ENCODE assay signal across 1 cellular context in genomic region chr10:26860542-26861325, GRCh38.
A peak's percentile ranks its signal among the peaks of the same experiment; 100 is the strongest.
TF ChIP-seq lines count a peak whose summit lies in the region.

ABI1 (minus strand) TSS chr10:26860958; CDS start chr10:26860863, 95 bp downstream.

TF ChIP-seq in HepG2, 621 proteins besides CTCF, POLR2A, EP300 and RAD21 (continued from another document and continues in another):
- TF ChIP-seq RERE (CRISPR knock-in tag; IDR thresholded peaks at IDR 0.05; ENCODE audit: low read depth) (no peak), PBX3 (CRISPR knock-in tag; IDR thresholded peaks at IDR 0.05; ENCODE audit: borderline replicate concordance) (no peak), GATA4 (IDR thresholded peaks at IDR 0.05; ENCODE audit: borderline replicate concordance, low read depth) (peak; percentile 70; the same call in 1 of the 2 replicates), MEIS2 (CRISPR knock-in tag; IDR thresholded peaks at IDR 0.05) (peak; percentile 17; the same call in 1 of the 2 replicates), ZNF780A (CRISPR knock-in tag; IDR thresholded peaks at IDR 0.05) (peak; percentile 36; the same call in 1 of the 2 replicates), ZNF331 (CRISPR knock-in tag; IDR thresholded peaks at IDR 0.05) (peak; percentile 94), ZNF768 (CRISPR knock-in tag; IDR thresholded peaks at IDR 0.05) (no peak), SUZ12 (IDR thresholded peaks at IDR 0.05; ENCODE audit: low read depth, low read length) (peak; percentile 48), ATF3 (CRISPR knock-in tag; IDR thresholded peaks at IDR 0.05) (0 out of 2 replicates have a peak, but pooled peaks have one; percentile 5), ZSCAN29 (CRISPR knock-in tag; conservative IDR thresholded peaks at IDR 0.05) (peak; percentile 78), KLF16 (CRISPR knock-in tag; IDR thresholded peaks at IDR 0.05) (peak in 1 of 2 experiments; percentile 45; a peak in 1 of 4 replicates), SNAPC5 (CRISPR knock-in tag; IDR thresholded peaks at IDR 0.05; ENCODE audit: borderline replicate concordance) (no peak), RBFOX2 (IDR thresholded peaks at IDR 0.05; ENCODE audit: low read depth, low read length) (peak; percentile 79), ZNF136 (CRISPR knock-in tag; IDR thresholded peaks at IDR 0.05; ENCODE audit: low read depth) (peak; percentile 61; the same call in 1 of the 2 replicates), PBX2 (CRISPR knock-in tag; IDR thresholded peaks at IDR 0.05) (no peak), CENPX (CRISPR knock-in tag; IDR thresholded peaks at IDR 0.05) (no peak), ZNF598 (CRISPR knock-in tag; IDR thresholded peaks at IDR 0.05; ENCODE audit: borderline replicate concordance) (no peak), ELF1 (CRISPR knock-in tag; IDR thresholded peaks at IDR 0.05) (peak; percentile 26), GFI1 (CRISPR knock-in tag; IDR thresholded peaks at IDR 0.05; ENCODE audit: borderline replicate concordance) (peak; percentile 49; the same call in 1 of the 2 replicates), ZNF333 (CRISPR knock-in tag; IDR thresholded peaks at IDR 0.05; ENCODE audit: borderline replicate concordance) (no peak), ZNF740 (CRISPR knock-in tag; IDR thresholded peaks at IDR 0.05) (0 out of 2 replicates have a peak, but pooled peaks have one; percentile 27), ZNF350 (CRISPR knock-in tag; IDR thresholded peaks at IDR 0.05; ENCODE audit: borderline replicate concordance, low read depth) (peak; percentile 61), ZEB1 (IDR thresholded peaks at IDR 0.05; ENCODE audit: insufficient replicate concordance, low read depth) (no peak), ZNF205 (CRISPR knock-in tag; IDR thresholded peaks at IDR 0.05) (no peak), NR2F2 (IDR thresholded peaks at IDR 0.05; ENCODE audit: borderline replicate concordance, low read depth) (no peak), ZNF337 (CRISPR knock-in tag; IDR thresholded peaks at IDR 0.05; ENCODE audit: borderline replicate concordance, low read depth) (no peak), ZNF34 (CRISPR knock-in tag; IDR thresholded peaks at IDR 0.05; ENCODE audit: borderline replicate concordance) (0 out of 2 replicates have a peak, but pooled peaks have one; percentile 33), ATF7-NPFF (CRISPR knock-in tag; IDR thresholded peaks at IDR 0.05; ENCODE audit: low read depth) (peak; percentile 34), TBX3 (IDR thresholded peaks at IDR 0.05; ENCODE audit: borderline replicate concordance) (peak; percentile 35; the same call in 1 of the 2 replicates), SOX5 (CRISPR knock-in tag; IDR thresholded peaks at IDR 0.05; ENCODE audit: borderline replicate concordance) (peak; percentile 42; the same call in 1 of the 2 replicates), ZNF282 (IDR thresholded peaks at IDR 0.05; ENCODE audit: partially characterized antibody) (no peak), ETS1 (CRISPR knock-in tag; IDR thresholded peaks at IDR 0.05) (no peak), SMAD3 (CRISPR knock-in tag; IDR thresholded peaks at IDR 0.05) (no peak), FOXK2 (IDR thresholded peaks at IDR 0.05) (0 out of 2 replicates have a peak, but pooled peaks have one; percentile 25), KLF6 (CRISPR knock-in tag; IDR thresholded peaks at IDR 0.05) (peak; percentile 53; the same call in 1 of the 2 replicates), ZBTB7B (CRISPR knock-in tag; IDR thresholded peaks at IDR 0.05) (0 out of 2 replicates have a peak, but pooled peaks have one; percentile 22), ZNF414 (CRISPR knock-in tag; IDR thresholded peaks at IDR 0.05) (peak; percentile 93), ZNF317 (CRISPR knock-in tag; IDR thresholded peaks at IDR 0.05) (peak; percentile 24; the same call in 1 of the 2 replicates), ZMAT3 (CRISPR knock-in tag; conservative IDR thresholded peaks at IDR 0.05) (no peak), JUND (CRISPR knock-in tag; IDR thresholded peaks at IDR 0.05) (no peak), FOXO1 (CRISPR knock-in tag; IDR thresholded peaks at IDR 0.05) (0 out of 2 replicates have a peak, but pooled peaks have one; percentile 18), ZNF543 (CRISPR knock-in tag; IDR thresholded peaks at IDR 0.05) (0 out of 2 replicates have a peak, but pooled peaks have one; percentile 37), ZFP36L2 (CRISPR knock-in tag; IDR thresholded peaks at IDR 0.05) (no peak), EZH2 (conservative IDR thresholded peaks at IDR 0.05; ENCODE audit: low read depth, low read length) (no peak), MEIS1 (CRISPR knock-in tag; IDR thresholded peaks at IDR 0.05; ENCODE audit: borderline replicate concordance) (0 out of 2 replicates have a peak, but pooled peaks have one; percentile 67), YEATS4 (CRISPR knock-in tag; IDR thresholded peaks at IDR 0.05; ENCODE audit: borderline replicate concordance) (peak; percentile 68), TFDP2 (CRISPR knock-in tag; IDR thresholded peaks at IDR 0.05) (peak; percentile 73), ZGPAT (CRISPR knock-in tag; IDR thresholded peaks at IDR 0.05) (peak; percentile 53; the same call in 1 of the 2 replicates), FOSL2 (CRISPR knock-in tag; IDR thresholded peaks at IDR 0.05) (0 out of 2 replicates have a peak, but pooled peaks have one; percentile 11), ZNF550 (CRISPR knock-in tag; IDR thresholded peaks at IDR 0.05; ENCODE audit: borderline replicate concordance) (no peak), ATF4 (CRISPR knock-in tag; IDR thresholded peaks at IDR 0.05) (peak in 1 of 2 experiments; percentile 26; a peak in 1 of 4 replicates), HNF1B (CRISPR knock-in tag; IDR thresholded peaks at IDR 0.05) (peak; percentile 81), ZNF256 (CRISPR knock-in tag; conservative IDR thresholded peaks at IDR 0.05) (0 out of 2 replicates have a peak, but pooled peaks have one; percentile 28)
